ENCODE assay signal across 19 cellular contexts in genomic region chrX:17606211-17606610, GRCh38.
"Had no signal": no experiment of that assay in that cellular context is flagged by ENCODE, and none has a peak within 500 bp of the region (broad histone marks: within the 10 kb centered on the region; RNA-seq: fewer than 3 reads in every experiment).

No MANE protein-coding gene starts in this region.

- H3K9me3 ChIP-seq: pancreas, psoas muscle, stomach, thoracic aorta had no signal

- H3K4me3 Mint-ChIP-seq: naive thymus-derived CD4-positive, alpha-beta T cell had no signal

- H3K36me3 Mint-ChIP-seq: naive thymus-derived CD4-positive, alpha-beta T cell had no signal

- H3K36me3 ChIP-seq: pancreas, stomach, thoracic aorta had no signal

- DNase-seq: central memory CD4-positive, alpha-beta T cell; cortex of kidney; dorsolateral prefrontal cortex; effector CD8-positive, alpha-beta T cell; foreskin keratinocyte; kidney; left colon; left ventricle myocardium superior; mesendoderm; naive thymus-derived CD4-positive, alpha-beta T cell; pancreas; psoas muscle; stimulated activated CD4-positive, alpha-beta T cell treated with anti-CD3 and anti-CD28 coated beads, Interleukin-2, amount 100 ng/mL, for 24 hours; stimulated activated naive CD4-positive, alpha-beta T cell; stomach; substantia nigra had no signal

- FAIRE-seq: kidney, pancreas, urothelium cell line had no signal

- H3K27ac ChIP-seq: dorsolateral prefrontal cortex, foreskin keratinocyte, pancreas, psoas muscle, stomach, thoracic aorta had no signal

- H3K27me3 ChIP-seq: foreskin keratinocyte, pancreas, stomach had no signal

- H3K27ac Mint-ChIP-seq: naive thymus-derived CD4-positive, alpha-beta T cell had no signal

- H3K4me1 Mint-ChIP-seq: naive thymus-derived CD4-positive, alpha-beta T cell had no signal

- H3K4me3 ChIP-seq: dorsolateral prefrontal cortex, lung, pancreas, psoas muscle, stomach, thoracic aorta had no signal

- H3K4me1 ChIP-seq: foreskin keratinocyte, psoas muscle had no signal
